1 cellular context compared by ENCODE assay signal in the genomic region with DNA sequence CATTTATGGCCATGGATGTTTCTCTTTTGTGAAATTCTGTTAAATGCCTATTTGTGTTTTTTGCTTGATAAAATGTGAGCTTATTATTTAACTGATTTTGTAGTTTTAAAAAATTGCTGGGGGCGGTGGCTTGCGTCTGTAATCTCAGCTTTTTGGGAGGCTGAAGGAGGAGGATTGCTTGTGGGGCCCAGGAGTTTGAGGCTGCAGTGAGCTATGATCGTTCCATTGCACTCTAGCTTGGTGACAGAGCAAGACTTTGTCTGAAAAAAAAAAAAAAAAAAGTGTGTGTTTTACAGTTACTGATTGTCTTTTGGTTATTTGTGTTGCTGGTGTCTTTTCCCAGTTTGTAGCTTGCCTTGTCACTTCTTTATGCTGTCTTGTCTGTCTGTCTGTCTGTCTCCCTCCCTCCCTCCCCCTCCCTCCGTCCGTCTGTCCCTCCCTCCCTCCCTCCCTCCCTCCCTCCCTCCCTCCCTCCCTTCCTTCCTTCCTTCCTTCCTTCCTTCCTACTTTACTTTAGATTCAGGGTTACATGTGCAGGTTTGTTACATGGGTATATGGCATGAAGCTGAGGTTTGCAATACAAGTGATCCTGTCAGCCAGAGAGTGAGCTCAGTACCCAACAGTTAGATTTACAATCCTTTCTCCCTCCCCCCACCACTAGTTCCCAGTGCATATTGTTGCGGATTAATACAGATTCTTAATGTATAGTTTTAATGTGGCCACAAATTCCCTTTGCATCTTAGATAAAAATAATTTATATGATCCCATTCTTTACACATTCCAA.
TF ChIP-seq lines count a peak whose summit lies in the region.

No MANE protein-coding gene starts in this region.

TF ChIP-seq in GM23338, 12 proteins besides CTCF, POLR2A, EP300 and RAD21 (continued from another document):
- TF ChIP-seq STAT1 (IDR thresholded peaks at IDR 0.05; ENCODE audit: unreplicated experiment) (no peak), CREB1 (CRISPR knock-in tag; IDR thresholded peaks at IDR 0.05; ENCODE audit: low read depth) (no peak), ZNF462 (CRISPR knock-in tag; IDR thresholded peaks at IDR 0.05) (no peak), NANOG (IDR thresholded peaks at IDR 0.05; ENCODE audit: borderline replicate concordance) (no peak), EZH2phosphoT487 (IDR thresholded peaks at IDR 0.05; ENCODE audit: unreplicated experiment) (no peak), ZNF114 (CRISPR knock-in tag; IDR thresholded peaks at IDR 0.05) (no peak), ZNF331 (CRISPR knock-in tag; IDR thresholded peaks at IDR 0.05; ENCODE audit: low read depth) (no peak), JUNB (IDR thresholded peaks at IDR 0.05; ENCODE audit: unreplicated experiment) (no peak), POLR2AphosphoS5 (IDR thresholded peaks at IDR 0.05; ENCODE audit: low read depth) (no peak), EZH2 (IDR thresholded peaks at IDR 0.05; ENCODE audit: low read depth, unreplicated experiment) (no peak)
- TF ChIP-seq, protein P1, sequence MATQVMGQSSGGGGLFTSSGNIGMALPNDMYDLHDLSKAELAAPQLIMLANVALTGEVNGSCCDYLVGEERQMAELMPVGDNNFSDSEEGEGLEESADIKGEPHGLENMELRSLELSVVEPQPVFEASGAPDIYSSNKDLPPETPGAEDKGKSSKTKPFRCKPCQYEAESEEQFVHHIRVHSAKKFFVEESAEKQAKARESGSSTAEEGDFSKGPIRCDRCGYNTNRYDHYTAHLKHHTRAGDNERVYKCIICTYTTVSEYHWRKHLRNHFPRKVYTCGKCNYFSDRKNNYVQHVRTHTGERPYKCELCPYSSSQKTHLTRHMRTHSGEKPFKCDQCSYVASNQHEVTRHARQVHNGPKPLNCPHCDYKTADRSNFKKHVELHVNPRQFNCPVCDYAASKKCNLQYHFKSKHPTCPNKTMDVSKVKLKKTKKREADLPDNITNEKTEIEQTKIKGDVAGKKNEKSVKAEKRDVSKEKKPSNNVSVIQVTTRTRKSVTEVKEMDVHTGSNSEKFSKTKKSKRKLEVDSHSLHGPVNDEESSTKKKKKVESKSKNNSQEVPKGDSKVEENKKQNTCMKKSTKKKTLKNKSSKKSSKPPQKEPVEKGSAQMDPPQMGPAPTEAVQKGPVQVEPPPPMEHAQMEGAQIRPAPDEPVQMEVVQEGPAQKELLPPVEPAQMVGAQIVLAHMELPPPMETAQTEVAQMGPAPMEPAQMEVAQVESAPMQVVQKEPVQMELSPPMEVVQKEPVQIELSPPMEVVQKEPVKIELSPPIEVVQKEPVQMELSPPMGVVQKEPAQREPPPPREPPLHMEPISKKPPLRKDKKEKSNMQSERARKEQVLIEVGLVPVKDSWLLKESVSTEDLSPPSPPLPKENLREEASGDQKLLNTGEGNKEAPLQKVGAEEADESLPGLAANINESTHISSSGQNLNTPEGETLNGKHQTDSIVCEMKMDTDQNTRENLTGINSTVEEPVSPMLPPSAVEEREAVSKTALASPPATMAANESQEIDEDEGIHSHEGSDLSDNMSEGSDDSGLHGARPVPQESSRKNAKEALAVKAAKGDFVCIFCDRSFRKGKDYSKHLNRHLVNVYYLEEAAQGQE (IDR thresholded peaks at IDR 0.05; ENCODE audit: unreplicated experiment): no peak
